In the genomic region with DNA sequence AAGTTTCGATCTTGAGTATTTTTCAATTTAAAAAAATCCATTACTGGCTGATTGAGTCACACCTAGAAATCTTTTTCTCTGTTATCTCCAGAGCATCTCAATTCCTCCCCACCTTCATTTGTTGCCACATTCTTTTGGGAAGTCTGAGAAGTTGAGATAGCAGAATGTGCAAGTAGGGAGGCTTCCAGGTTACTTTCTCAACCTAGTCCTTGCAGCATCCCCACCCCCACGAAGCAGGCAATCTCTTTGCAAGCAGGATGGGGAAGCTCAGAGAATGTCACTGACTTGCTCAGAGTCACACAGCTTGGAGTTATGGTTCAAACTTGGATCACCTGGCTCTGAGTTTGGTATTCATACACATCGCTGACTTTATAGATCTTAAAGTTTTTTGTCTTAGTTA, we compare ENCODE assay signal across 9 cellular contexts. TPM values are rescaled to one million over a fixed set of nuclear protein-coding genes. Genes with fewer than 3 reads are reported as not detected.
DNase-seq lines count a peak whose midpoint lies in the region; ATAC-seq, FAIRE-seq and TF ChIP-seq lines count a peak whose summit lies in the region.
"Had no signal": no experiment of that assay in that cellular context is flagged by ENCODE, and none has a peak within 500 bp of the region (broad histone marks: within the 10 kb centered on the region; RNA-seq: fewer than 3 reads in every experiment).

No MANE protein-coding gene starts in this region.

- no peak for TF ChIP-seq POLR2A in IMR-90 (IDR thresholded peaks at IDR 0.05; ENCODE audit: low read depth, low read length)
- TF ChIP-seq POLR2A in GM12878 (IDR thresholded peaks at IDR 0.05; ENCODE audit: low read depth, low read length), result no peak

- no peak overlapping the region for H3K9ac ChIP-seq in IMR-90 (ENCODE audit: low read depth, low read length)
- no peak overlapping the region for H3K9ac ChIP-seq in GM12878 (ENCODE audit: control insufficient read depth, insufficient read depth, low read length)

- H3K9me3 ChIP-seq in CD4-positive, CD25-positive, alpha-beta regulatory T cell (ENCODE audit: control insufficient read depth in 2 of 2, low read length in 2 of 2), result no peaks in the 10 kb centered on the region
- H3K9me3 ChIP-seq in IMR-90 (ENCODE audit: control insufficient read depth, insufficient read depth, low read length) (no peaks in the 10 kb centered on the region), GM12878 (replicated peaks; ENCODE audit: control insufficient read depth, insufficient read depth, low read length) (no peaks in the 10 kb centered on the region), aorta (ENCODE audit: control insufficient read depth, low read length) (no peaks in the 10 kb centered on the region)
- H3K9me3 ChIP-seq: tibial nerve had no signal

- H3K36me3 ChIP-seq in CD4-positive, CD25-positive, alpha-beta regulatory T cell (ENCODE audit: control insufficient read depth, insufficient read depth, low read length), result no peaks in the 10 kb centered on the region
- H3K36me3 ChIP-seq in IMR-90 (ENCODE audit: control insufficient read depth, insufficient read depth, low read length), result no peaks in the 10 kb centered on the region
- no peaks in the 10 kb centered on the region for H3K36me3 ChIP-seq in GM12878 (ENCODE audit: control insufficient read depth in 2 of 2, insufficient read depth in 2 of 2, low read length in 1 of 2)
- H3K36me3 ChIP-seq in aorta (ENCODE audit: control insufficient read depth in 1 of 2, insufficient read depth in 2 of 2, low read length in 1 of 2), result no peaks in the 10 kb centered on the region
- H3K36me3 ChIP-seq: tibial nerve had no signal

- peak overlapping the region; percentile 21 for H3K18ac ChIP-seq in IMR-90 (ENCODE audit: low read depth, low read length)

- peak overlapping the region; percentile 57; the same call in 1 of the 2 replicates for H2AK5ac ChIP-seq in IMR-90 (ENCODE audit: low read depth, low read length)

- H2AK9ac ChIP-seq in IMR-90 (replicated peaks; ENCODE audit: low read depth, low read length, poor library complexity), result no peak overlapping the region

- intact Hi-C loops in IMR-90 (cut with micrococcal nuclease), result loop anchor here (2.0 kb wide), 1 partner anchor 128 kb away; no protein-coding TSS in a partner anchor
- intact Hi-C loops in GM12878 (cut with micrococcal nuclease; ENCODE audit: unreplicated experiment), result loop anchor here (5.0 to 10.0 kb wide), 2 partner anchors 84 to 284 kb away; no protein-coding TSS in a partner anchor
- intact Hi-C loops in aorta (cut with DNase I), result loop anchor here (5.0 to 10.0 kb wide), 3 partner anchors 59 to 189 kb away; a partner anchor contains a TSS

- H3K4ac ChIP-seq in IMR-90 (ENCODE audit: low read depth, low read length), result peak overlapping the region; percentile 94

- no peaks in the 10 kb centered on the region for H3K27me3 ChIP-seq in CD4-positive, CD25-positive, alpha-beta regulatory T cell (ENCODE audit: control insufficient read depth, insufficient read depth, low read length)
- H3K27me3 ChIP-seq in IMR-90 (ENCODE audit: control insufficient read depth, insufficient read depth, low read length) (no peaks in the 10 kb centered on the region), GM12878 (replicated peaks in 1 of 2; ENCODE audit: control insufficient read depth in 2 of 2, insufficient read depth in 2 of 2, low read length in 1 of 2) (no peaks in the 10 kb centered on the region), aorta (ENCODE audit: control insufficient read depth in 1 of 2, insufficient read depth in 2 of 2, low read length in 1 of 2) (no peaks in the 10 kb centered on the region)
- H3K27me3 ChIP-seq: tibial nerve had no signal

- H2BK20ac ChIP-seq in IMR-90 (ENCODE audit: low read depth, low read length), result peak overlapping the region; percentile 97

- H3K4me2 ChIP-seq in IMR-90 (ENCODE audit: low read depth, low read length), result no peak overlapping the region
- peak overlapping the region; percentile 60; the same call in 1 of the 2 replicates for H3K4me2 ChIP-seq in GM12878 (ENCODE audit: control insufficient read depth, insufficient read depth)

- peak overlapping the region; percentile 88; the same call in 2 of the 3 replicates for H2BK15ac ChIP-seq in IMR-90 (ENCODE audit: low read depth, low read length)

- H2BK5ac ChIP-seq in IMR-90 (ENCODE audit: low read depth, low read length, poor library complexity, severe bottlenecking), result peak overlapping the region; percentile 10

- CTCF ChIA-PET in IMR-90 (lab: Yijun Ruan, JAX), result interaction anchor here (1.1 kb wide), 1 partner anchor 9 kb away, joined by 4 read pairs; no protein-coding TSS in a partner anchor
- CTCF ChIA-PET in GM12878 (lab: Yijun Ruan, JAX), result interaction anchor here (0.6 to 3.2 kb wide), 7 partner anchors 10 to 256 kb away, joined by 3 to 17 read pairs (median 4); no protein-coding TSS in a partner anchor

- peak overlapping the region; percentile 98 for H2BK120ac ChIP-seq in IMR-90 (ENCODE audit: low read depth, low read length)

- FAIRE-seq in GM12878 (lab: Jason Lieb, UNC), result no peak

- H3K9me3 Mint-ChIP-seq in CD4-positive, CD25-positive, alpha-beta regulatory T cell, result no peaks in the 10 kb centered on the region
- no peaks in the 10 kb centered on the region for H3K9me3 Mint-ChIP-seq in nephron

- H3K79me1 ChIP-seq in IMR-90 (ENCODE audit: low read depth in 1 of 2, low read length in 2 of 2), result no peaks in the 10 kb centered on the region; a peak in 1 of 4 replicates

- H3K79me2 ChIP-seq in GM12878 (ENCODE audit: control insufficient read depth, insufficient read depth, low read length), result no peaks in the 10 kb centered on the region

- peak overlapping the region; percentile 93 for H3K14ac ChIP-seq in IMR-90 (replicated peaks; ENCODE audit: low read depth, low read length)

- H2AFZ ChIP-seq in IMR-90 (replicated peaks; ENCODE audit: low read length, poor library complexity) (no peak overlapping the region), GM12878 (ENCODE audit: control insufficient read depth, low read depth, low read length) (no peak overlapping the region; the same call in 1 of the 2 replicates)

- H3K36me3 Mint-ChIP-seq in CD4-positive, CD25-positive, alpha-beta regulatory T cell, result no peaks in the 10 kb centered on the region
- H3K36me3 Mint-ChIP-seq in nephron (ENCODE audit: low read depth), result no peaks in the 10 kb centered on the region

- in situ Hi-C loops in IMR-90 (cut with MboI; ENCODE audit: low sequenced_read_pairs), result no loop called here
- in situ Hi-C loops in GM12878 (cut with MboI), result no loop called here

- TF ChIP-seq RAD21 in IMR-90 (IDR thresholded peaks at IDR 0.05; ENCODE audit: low read length) (no peak), GM12878 (IDR thresholded peaks at IDR 0.05; ENCODE audit: insufficient read depth, low read depth, low read length) (no peak)

- peaks cover 17% of the 10 kb centered on the region for H3K4me1 ChIP-seq in CD4-positive, CD25-positive, alpha-beta regulatory T cell (ENCODE audit: control insufficient read depth, insufficient read depth, low read length, poor library complexity, severe bottlenecking)
- H3K4me1 ChIP-seq in IMR-90 (ENCODE audit: control insufficient read depth, insufficient read depth, low read length) (peaks cover 25% of the 10 kb centered on the region), GM12878 (ENCODE audit: control insufficient read depth, insufficient read depth, low read length) (peaks cover 25% of the 10 kb centered on the region), aorta (ENCODE audit: control insufficient read depth in 1 of 2, insufficient read depth in 2 of 2, low read length in 2 of 2) (peaks cover 0 to 2% of the 10 kb centered on the region in 2 donors)

- SMC1A ChIA-PET in GM12878 (lab: Charles Lee; ENCODE audit: uncharacterized antibody, unreplicated experiment), result interaction anchor here (0.7 to 11.3 kb wide), 32 partner anchors 9 to 274 kb away, joined by 3 to 96 read pairs (median 5); a partner anchor contains a TSS

- peak overlapping the region; percentile 97 for H4K91ac ChIP-seq in IMR-90 (ENCODE audit: insufficient read depth, low read depth, low read length)

- peak overlapping the region; percentile 56 for H4K5ac ChIP-seq in IMR-90 (ENCODE audit: low read depth, low read length)

- TF ChIP-seq CTCF in IMR-90 (conservative IDR thresholded peaks at IDR 0.05; ENCODE audit: low read depth, low read length) (no peak), GM12878 (IDR thresholded peaks at IDR 0.05 in 2 of 3, conservative IDR thresholded peaks at IDR 0.05 in 1 of 3; ENCODE audit: control insufficient read depth in 2 of 3, extremely low read depth in 1 of 3, insufficient read depth in 1 of 3, low read depth in 3 of 3, low read length in 3 of 3) (no peak), nephron (IDR thresholded peaks at IDR 0.05; ENCODE audit: unreplicated experiment in 3 of 3) (no peak)

- no CpG with 5 or more reads among the region's 3 CpGs for WGBS in IMR-90 (ENCODE audit: extremely low coverage in 2 of 2, insufficient read length in 1 of 2), 2 experiments
- WGBS in GM12878 (ENCODE audit: insufficient coverage, insufficient replicate concordance, low lambda C conversion rate, missing lambda C conversion rate), result 62% methylated on average over 3 of the region's 3 CpGs
- WGBS in aorta, 2 donors, result 53 to 55% methylated on average over 3 of the region's 3 CpGs

- BruUV-seq in IMR-90 (replicated peaks; lab: Mats Ljungman, UMichigan) (no TSS peak), GM12878 (replicated peaks; lab: Mats Ljungman, UMichigan) (no TSS peak)

- DNase-seq in CD4-positive, CD25-positive, alpha-beta regulatory T cell, result no peak
- DNase-seq in IMR-90 (no peak), GM12878 (ENCODE audit: low read depth, low spot score) (no peak), NCI-H2196 treated with DMSO at 0.1 percent for 48 hours (lab: John Stamatoyannopoulos, UW; ENCODE audit: unreplicated experiment) (no peak), SHP77 treated with DMSO at 0.1 percent for 48 hours (lab: John Stamatoyannopoulos, UW) (no peak), aorta (no peak)
- DNase-seq: NCI-H1048 had no signal

- peak overlapping the region; percentile 27 for H3K27ac ChIP-seq in CD4-positive, CD25-positive, alpha-beta regulatory T cell (ENCODE audit: insufficient read depth, low read length, poor library complexity, severe bottlenecking)
- H3K27ac ChIP-seq in IMR-90 (ENCODE audit: insufficient read depth, low read length) (peak overlapping the region; percentile 6; the same call in 1 of the 2 replicates), GM12878 (ENCODE audit: control insufficient read depth, insufficient read depth) (peak overlapping the region; percentile 4; the same call in 1 of the 2 replicates), aorta (ENCODE audit: low read depth in 1 of 2, low read length in 2 of 2) (peak overlapping the region in 1 of 2 donors; percentile 37)

- H3K56ac ChIP-seq in IMR-90 (ENCODE audit: extremely low read depth, insufficient read depth, low read length), result no peak overlapping the region

- peaks cover 8% of the 10 kb centered on the region for H3K9me1 ChIP-seq in IMR-90 (ENCODE audit: insufficient read depth, low read length)

- peak overlapping the region; percentile 83 to 88 (median 85) for H3K27ac Mint-ChIP-seq in CD4-positive, CD25-positive, alpha-beta regulatory T cell
- H3K27ac Mint-ChIP-seq in nephron, result peak overlapping the region; percentile 92 to 94 (median 94)

- peak overlapping the region in 2 of 4 donors; percentile 34 to 73 for H3K4me3 Mint-ChIP-seq in CD4-positive, CD25-positive, alpha-beta regulatory T cell
- H3K4me3 Mint-ChIP-seq in nephron, result peak overlapping the region in 1 of 3 experiments; percentile 3

- RAD21 ChIA-PET in GM12878 (lab: Charles Lee; ENCODE audit: unreplicated experiment), result interaction anchor here (1.0 to 3.1 kb wide), 18 partner anchors 9 to 212 kb away, joined by 3 to 22 read pairs (median 8); a partner anchor contains a TSS

- no peak for TF ChIP-seq EP300 in GM12878 (IDR thresholded peaks at IDR 0.05; ENCODE audit: borderline replicate concordance in 1 of 2, control insufficient read depth in 1 of 2, low read depth in 2 of 2, low read length in 2 of 2)

- peak overlapping the region; percentile 10 for H3K4me3 ChIP-seq in CD4-positive, CD25-positive, alpha-beta regulatory T cell (ENCODE audit: low read depth, low read length)
- H3K4me3 ChIP-seq in IMR-90 (ENCODE audit: insufficient read depth, low read depth, low read length) (no peak overlapping the region), GM12878 (no peak overlapping the region), aorta (ENCODE audit: low read length in 2 of 2) (no peak overlapping the region)
- H3K4me3 ChIP-seq: tibial nerve had no signal

- H3K27me3 Mint-ChIP-seq in CD4-positive, CD25-positive, alpha-beta regulatory T cell, result no peaks in the 10 kb centered on the region
- no peaks in the 10 kb centered on the region for H3K27me3 Mint-ChIP-seq in nephron (ENCODE audit: low read depth)

- no peak for ATAC-seq in CD4-positive, CD25-positive, alpha-beta regulatory T cell (ENCODE audit: low read depth in 2 of 2)
- no peak for ATAC-seq in IMR-90 (ENCODE audit: low read depth)
- ATAC-seq in GM12878, result peak; percentile 33
- ATAC-seq in aorta (ENCODE audit: low FRiP score), result no peak

- H3K4me1 Mint-ChIP-seq in CD4-positive, CD25-positive, alpha-beta regulatory T cell, result peaks cover 7 to 39% (median 18%) of the 10 kb centered on the region in 4 donors
- peaks cover 34% of the 10 kb centered on the region for H3K4me1 Mint-ChIP-seq in nephron

- dilution Hi-C loops in IMR-90 (cut with HindIII; ENCODE audit: low sequenced_read_pairs, unreplicated experiment), result no loop called here

- H4K8ac ChIP-seq in IMR-90 (ENCODE audit: low read depth in 2 of 2, low read length in 2 of 2), result peak overlapping the region; percentile 64 to 69; a peak in 3 of 4 replicates

- H4K20me1 ChIP-seq in IMR-90 (ENCODE audit: insufficient read depth, low read length) (no peaks in the 10 kb centered on the region), GM12878 (ENCODE audit: control insufficient read depth, insufficient read depth) (no peaks in the 10 kb centered on the region)

- POLR2A ChIA-PET in IMR-90 (lab: Charles Lee; ENCODE audit: unreplicated experiment), result no interaction called here
- POLR2A ChIA-PET in GM12878 (lab: Charles Lee), result interaction anchor here (0.9 to 3.5 kb wide), 4 partner anchors 10 to 168 kb away, joined by 3 to 20 read pairs (median 3); no protein-coding TSS in a partner anchor

- peak overlapping the region; percentile 88; the same call in 1 of the 2 replicates for H3K23ac ChIP-seq in IMR-90 (ENCODE audit: low read depth, low read length)

RNA-seq across cellular contexts. Expression of a gene that starts 26.0 kb away (rescaled TPM):
- 17.6 TPM for total RNA-seq in CD4-positive, CD25-positive, alpha-beta regulatory T cell
- polyA plus RNA-seq in CD4-positive, CD25-positive, alpha-beta regulatory T cell, result 10 to 100 TPM in 1 of 4 donors, 1 to 10 TPM in 3; 4.8 to 25.2 (median 7.6) TPM
- total RNA-seq in IMR-90 (2012; rRNA removed) (11.5 and 18.3 TPM in 2 replicates), GM12878 (2014; rRNA removed) (9.6 and 11.1 TPM in 2 replicates), GM12878 (2014; rRNA removed; fragmentation: Illumina TruSeq; extraction: Trizol) (14.5 and 15.7 TPM in 2 replicates), GM12878 (2021) (17.5 and 18.6 TPM in 2 replicates), aorta (10 to 100 TPM; 16.4 to 22.3 TPM)
- polyA plus RNA-seq in IMR-90 (2012; rRNA removed) (6.9 and 7.5 TPM in 2 replicates), GM12878 (2011; rRNA removed) (16.2 and 22.7 TPM in 2 replicates), GM12878 (2014; fragmentation: Illumina TruSeq; extraction: Trizol) (10.8 and 11.9 TPM in 2 replicates), GM12878 (2014; fragmentation: Nextera tagmentation; extraction: Ambion mirVana) (10 to 100 TPM in 1 of 2 experiments, 1 to 10 TPM in 1; 8.1 to 33.0 TPM), GM12878 (2014; rRNA removed) (8.5 and 9.4 TPM in 2 replicates), GM12878 (2016; fragmentation: Nextera tagmentation; extraction: Ambion mirVana) (10 to 100 TPM; 22.7 to 24.3 TPM), aorta (1 to 10 TPM; 2.3 to 2.5 TPM)
- polyA plus RNA-seq in IMR-90 (2012; cell fraction: cytosol; rRNA removed), result 2.3 and 4.8 TPM in 2 replicates
- polyA plus RNA-seq in IMR-90 (2012; cell fraction: nucleus; rRNA removed; ENCODE audit: low replicate concordance), result 1.3 and 5.4 TPM in 2 replicates
- 56.2 and 59.7 TPM in 2 replicates for total RNA-seq in GM12878 (2013; cell fraction: nucleolus; rRNA removed)
- polyA plus RNA-seq in GM12878 (2011; ENCODE audit: low read depth), result 1.8 TPM
- polyA plus RNA-seq in GM12878 (2011; cell fraction: cytosol; rRNA removed), result 8.1 and 8.3 TPM in 2 replicates
- polyA plus RNA-seq in GM12878 (2011; cell fraction: nucleus; rRNA removed), result 8.1 and 8.3 TPM in 2 replicates
- polyA plus RNA-seq in GM12878 (2012), result 2.9 and 3.3 TPM in 2 replicates
- polyA minus RNA-seq in GM12878 (2011; rRNA and poly(A)+ RNA removed), result 33.5 and 41.1 TPM in 2 replicates
- polyA minus RNA-seq in GM12878 (2011; cell fraction: cytosol; rRNA and poly(A)+ RNA removed), result 9.9 and 10.3 TPM in 2 replicates
- polyA minus RNA-seq in GM12878 (2011; cell fraction: nucleus; rRNA and poly(A)+ RNA removed), result 19.6 and 39.4 TPM in 2 replicates
